14 cellular contexts compared by ENCODE assay signal in the genomic region with DNA sequence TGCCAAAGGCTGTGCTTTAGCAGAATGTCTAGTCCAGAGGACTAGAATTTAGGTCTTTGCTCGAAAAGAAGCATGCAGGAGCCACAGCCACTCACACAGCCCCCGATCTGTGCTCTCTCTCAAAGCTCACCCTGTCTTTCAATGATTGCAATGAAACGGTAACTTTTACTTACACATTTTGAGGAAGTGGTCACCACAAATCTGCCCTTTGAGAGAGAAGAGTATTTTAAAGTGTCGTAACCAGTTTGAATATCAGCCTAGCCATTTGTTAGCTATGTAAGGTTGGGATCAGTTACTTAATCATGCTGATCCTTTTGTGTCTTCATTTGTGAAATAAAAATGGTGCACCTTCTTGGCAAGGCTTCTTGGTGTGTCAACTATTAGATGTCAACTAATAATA.
A peak's percentile ranks its signal among the peaks of the same experiment; 100 is the strongest.
DNase-seq lines count a peak whose midpoint lies in the region; ATAC-seq lines count a peak whose summit lies in the region.
"Had no signal": no experiment of that assay in that cellular context is flagged by ENCODE, and none has a peak within 500 bp of the region (broad histone marks: within the 10 kb centered on the region; RNA-seq: fewer than 3 reads in every experiment).

No MANE protein-coding gene starts in this region.

- intact Hi-C loops in Right ventricle myocardium superior (cut with DNase I), result no loop called here

- peak; percentile 95 to 96 for DNase-seq in AML-193 (lab: John Stamatoyannopoulos, UW)
- peak; percentile 85 for DNase-seq in OCI-M1 (lab: John Stamatoyannopoulos, UW)
- DNase-seq in cerebellum (ENCODE audit: low spot score), result no peak
- DNase-seq in midbrain (lab: John Stamatoyannopoulos, UW), result no peak
- no peak for DNase-seq in Right ventricle myocardium superior
- DNase-seq: activated CD4-positive, alpha-beta T cell treated with anti-CD3 and anti-CD28 coated beads, Interleukin-2, amount 50 U/mL, for 48 hours; NCI-H1694 treated with DMSO at 0.1 percent for 48 hours; NCI-H446; trophoblast cell had no signal

- peak; percentile 72 for ATAC-seq in GM18909 (IDR thresholded peaks at IDR 0.05; ENCODE audit: poor library complexity, unreplicated experiment)
- peak; percentile 75 for ATAC-seq in HG03469 (IDR thresholded peaks at IDR 0.05; ENCODE audit: unreplicated experiment)
- no peak for ATAC-seq in HG03039 (IDR thresholded peaks at IDR 0.05; ENCODE audit: unreplicated experiment)
- ATAC-seq in Right ventricle myocardium superior (ENCODE audit: poor library complexity), result no peak
- ATAC-seq: GM23338; stimulated activated effector memory CD8-positive, alpha-beta T cell treated with anti-CD3 and anti-CD28 coated beads, Interleukin-12 subunit alpha, Interleukin-12 subunit beta, amount 100 ng/mL, for 72 hours had no signal

Comparison
In these comparisons a context has a peak if more than half of its experiments do, and no peak if none do; other contexts are left out.
1. DNase-seq: peak in AML-193 (2 of 2) and OCI-M1 (single experiment); none in cerebellum (single experiment), midbrain (single experiment) and Right ventricle myocardium superior (single experiment).
2. ATAC-seq: peak in GM18909 (single experiment) and HG03469 (single experiment); none in HG03039 (single experiment) and Right ventricle myocardium superior (single experiment).